23 cellular contexts compared by ENCODE assay signal in genomic region chr3:152811974-152812760, GRCh38. TPM values are rescaled to one million over a fixed set of nuclear protein-coding genes. Genes with fewer than 3 reads are reported as not detected.
"Had no signal": no experiment of that assay in that cellular context is flagged by ENCODE, and none has a peak within 500 bp of the region (broad histone marks: within the 10 kb centered on the region; RNA-seq: fewer than 3 reads in every experiment).

No MANE protein-coding gene starts in this region.

- H3K27me3 Mint-ChIP-seq: central memory CD8-positive, alpha-beta T cell had no signal

- H3K27me3 ChIP-seq: esophagus squamous epithelium, tibial nerve, uterus had no signal

- DNase-seq: activated CD4-positive, alpha-beta T cell treated with anti-CD3 and anti-CD28 coated beads, Interleukin-2, amount 10 ng/mL, durations not matched to agents 7 days and 5 days; activated gamma-delta T cell treated with Interleukin-2 at 50 U/mL for 16 hours; activated naive CD8-positive, alpha-beta T cell treated with anti-CD3 and anti-CD28 coated beads for 36 hours; cortex of kidney; effector CD4-positive, alpha-beta T cell; esophagus squamous epithelium; glutamatergic neuron; immature natural killer cell; lower lobe of right lung; midbrain; right cardiac atrium; stimulated activated CD4-positive, alpha-beta T cell treated with anti-CD3 and anti-CD28 coated beads, Interleukin-4, amount 100 ng/mL, for 4 hours; stimulated activated CD8-positive, alpha-beta memory T cell treated with anti-CD3 and anti-CD28 coated beads, Interleukin-4, amount 100 ng/mL, for 48 hours; stimulated activated naive CD4-positive, alpha-beta T cell treated with Interleukin-2 at 50 U/mL for 16 hours; substantia nigra; T1000; uterus had no signal

- H3K27ac Mint-ChIP-seq: activated CD4-positive, alpha-beta T cell treated with anti-CD3 and anti-CD28 coated beads, Interleukin-2, amount 10 ng/mL, durations not matched to agents 7 days and 5 days; activated naive CD8-positive, alpha-beta T cell treated with anti-CD3 and anti-CD28 coated beads for 36 hours; brain; immature natural killer cell; progenitor cell of endocrine pancreas had no signal

- H3K4me1 ChIP-seq: esophagus squamous epithelium, lower lobe of right lung, tibial nerve, uterus had no signal

- H3K27ac ChIP-seq: esophagus squamous epithelium, lower lobe of right lung, skin epidermis, tibial nerve, uterus had no signal

- H3K9me3 ChIP-seq: esophagus squamous epithelium, lower lobe of right lung, tibial nerve, uterus had no signal

- H3K36me3 Mint-ChIP-seq: activated naive CD8-positive, alpha-beta T cell treated with anti-CD3 and anti-CD28 coated beads for 36 hours; brain; immature natural killer cell had no signal

- ATAC-seq: lower lobe of right lung, right cardiac atrium had no signal

- H3K4me1 Mint-ChIP-seq: activated CD4-positive, alpha-beta T cell treated with anti-CD3 and anti-CD28 coated beads, Interleukin-2, amount 10 ng/mL, durations not matched to agents 7 days and 5 days; activated naive CD8-positive, alpha-beta T cell treated with anti-CD3 and anti-CD28 coated beads for 36 hours; brain; central memory CD8-positive, alpha-beta T cell; immature natural killer cell had no signal

- H3K36me3 ChIP-seq: esophagus squamous epithelium, lower lobe of right lung, tibial nerve, uterus had no signal

- H3K9me3 Mint-ChIP-seq: activated CD4-positive, alpha-beta T cell treated with anti-CD3 and anti-CD28 coated beads, Interleukin-2, amount 10 ng/mL, durations not matched to agents 7 days and 5 days; activated naive CD8-positive, alpha-beta T cell treated with anti-CD3 and anti-CD28 coated beads for 36 hours; central memory CD8-positive, alpha-beta T cell had no signal

- H3K4me3 Mint-ChIP-seq: activated CD4-positive, alpha-beta T cell treated with anti-CD3 and anti-CD28 coated beads, Interleukin-2, amount 10 ng/mL, durations not matched to agents 7 days and 5 days; activated naive CD8-positive, alpha-beta T cell treated with anti-CD3 and anti-CD28 coated beads for 36 hours; brain; central memory CD8-positive, alpha-beta T cell; immature natural killer cell had no signal

- H3K4me3 ChIP-seq: esophagus squamous epithelium, lower lobe of right lung, skin epidermis, tibial nerve, uterus had no signal

RNA-seq across cellular contexts. Expression of gene P2RY1, which starts 22.8 kb away (rescaled TPM):
- total RNA-seq: myocyte had no signal
